In genomic region chr9:134769084-134769455, GRCh38 we compare ENCODE assay signal across 20 cellular contexts.
A peak's percentile ranks its signal among the peaks of the same experiment; 100 is the strongest.
DNase-seq lines count a peak whose midpoint lies in the region; ATAC-seq, FAIRE-seq and TF ChIP-seq lines count a peak whose summit lies in the region.
"Had no signal": no experiment of that assay in that cellular context is flagged by ENCODE, and none has a peak within 500 bp of the region (broad histone marks: within the 10 kb centered on the region; RNA-seq: fewer than 3 reads in every experiment).

No MANE protein-coding gene starts in this region.

- H3K4me3 ChIP-seq in right cardiac atrium (ENCODE audit: low read length) = no peak overlapping the region
- no peak overlapping the region for H3K4me3 ChIP-seq in adipocyte (ENCODE audit: low read length)
- no peak overlapping the region for H3K4me3 ChIP-seq in mesenchymal stem cell (ENCODE audit: insufficient read depth in 1 of 2, low read depth in 1 of 2, low read length in 2 of 2)
- no peak overlapping the region for H3K4me3 ChIP-seq in GM23338
- H3K4me3 ChIP-seq: hepatocyte, SJCRH30, tibial nerve had no signal

- H3K27me3 ChIP-seq in right cardiac atrium (ENCODE audit: control insufficient read depth, insufficient read depth) = no peaks in the 10 kb centered on the region
- no peaks in the 10 kb centered on the region for H3K27me3 ChIP-seq in adipocyte (replicated peaks; ENCODE audit: control insufficient read depth, insufficient read depth, low read length)
- H3K27me3 ChIP-seq in mesenchymal stem cell (ENCODE audit: control insufficient read depth in 1 of 2, insufficient read depth in 1 of 2, low read length in 2 of 2) = no peaks in the 10 kb centered on the region
- no peaks in the 10 kb centered on the region for H3K27me3 ChIP-seq in GM23338 (ENCODE audit: insufficient read depth)
- H3K27me3 ChIP-seq: hepatocyte, SJCRH30, tibial nerve had no signal

- no peak overlapping the region for H3K4me3 Mint-ChIP-seq in GM23338
- no peak overlapping the region for H3K4me3 Mint-ChIP-seq in stimulated activated memory B cell treated with anti-CD40 and anti-IgM and Interleukin-4, amounts not matched to agents 10 μg/mL and 1 μg/mL and 100 μg/mL, for 72 hours
- H3K4me3 Mint-ChIP-seq: CD4-positive, alpha-beta memory T cell had no signal

- H3K14ac ChIP-seq in mesenchymal stem cell (ENCODE audit: low read length in 2 of 2) = no peak overlapping the region

- H3K79me2 ChIP-seq in GM23338 (replicated peaks; ENCODE audit: insufficient read depth) = no peaks in the 10 kb centered on the region
- H3K79me2 ChIP-seq: hepatocyte had no signal

- no peaks in the 10 kb centered on the region; the same call in 2 of the 3 replicates for H3K4me1 Mint-ChIP-seq in GM23338
- peaks cover 14% of the 10 kb centered on the region for H3K4me1 Mint-ChIP-seq in stimulated activated memory B cell treated with anti-CD40 and anti-IgM and Interleukin-4, amounts not matched to agents 10 μg/mL and 1 μg/mL and 100 μg/mL, for 72 hours
- H3K4me1 Mint-ChIP-seq: CD4-positive, alpha-beta memory T cell had no signal

- DNase-seq in right cardiac atrium = peak in 2 of 3 donors; percentile 18 to 22
- DNase-seq in Right ventricle myocardium inferior (ENCODE audit: missing footprints) = no peak
- DNase-seq in adipocyte (ENCODE audit: low read depth) = no peak
- DNase-seq in mesenchymal stem cell = no peak
- DNase-seq in RCC 7860 (ENCODE audit: low spot score) = no peak
- no peak for DNase-seq in GM23338 (ENCODE audit: low spot score)
- DNase-seq: activated CD4-positive, alpha-beta T cell treated with anti-CD3 and anti-CD28 coated beads for 48 hours; activated gamma-delta T cell; amniotic stem cell; CD4-positive, alpha-beta memory T cell; effector CD8-positive, alpha-beta T cell; KG1; NCI-H1105; NCI-H69; SJCRH30 had no signal

- no peak overlapping the region for H2BK120ac ChIP-seq in mesenchymal stem cell (ENCODE audit: low read depth, low read length)

- H2BK5ac ChIP-seq in mesenchymal stem cell (ENCODE audit: low read depth, low read length, poor library complexity, severe bottlenecking) = no peak overlapping the region

- no peak for FAIRE-seq in RCC 7860 (lab: Jason Lieb, UNC)
- FAIRE-seq: keratinocyte had no signal

- intact Hi-C loops in right cardiac atrium (cut with DNase I) (no loop called here), Right ventricle myocardium inferior (cut with DNase I) (no loop called here)

- H3K4me2 ChIP-seq in mesenchymal stem cell (ENCODE audit: low read length, poor library complexity, severe bottlenecking) (no peak overlapping the region), GM23338 (no peak overlapping the region)
- H3K4me2 ChIP-seq: hepatocyte had no signal

- H2AFZ ChIP-seq in mesenchymal stem cell (ENCODE audit: low read depth, low read length) = no peak overlapping the region
- H2AFZ ChIP-seq in GM23338 = no peak overlapping the region
- H2AFZ ChIP-seq: hepatocyte had no signal

- no peak overlapping the region for H2AK5ac ChIP-seq in mesenchymal stem cell (ENCODE audit: low read length, severe bottlenecking)

- no peaks in the 10 kb centered on the region for H3K36me3 Mint-ChIP-seq in GM23338 (ENCODE audit: low read depth)
- no peaks in the 10 kb centered on the region for H3K36me3 Mint-ChIP-seq in stimulated activated memory B cell treated with anti-CD40 and anti-IgM and Interleukin-4, amounts not matched to agents 10 μg/mL and 1 μg/mL and 100 μg/mL, for 72 hours
- H3K36me3 Mint-ChIP-seq: CD4-positive, alpha-beta memory T cell had no signal

- no peaks in the 10 kb centered on the region for H3K9me2 ChIP-seq in GM23338 (ENCODE audit: insufficient read depth)

- no peak overlapping the region for H3K27ac ChIP-seq in right cardiac atrium (ENCODE audit: low read length)
- no peak overlapping the region for H3K27ac ChIP-seq in mesenchymal stem cell (ENCODE audit: low read length, poor library complexity, severe bottlenecking)
- H3K27ac ChIP-seq in GM23338 (ENCODE audit: low read depth) = no peak overlapping the region
- H3K27ac ChIP-seq: hepatocyte, SJCRH30, tibial nerve had no signal

- no peak overlapping the region for H3K23ac ChIP-seq in mesenchymal stem cell (ENCODE audit: low read length in 2 of 2)

- no peaks in the 10 kb centered on the region for H3F3A ChIP-seq in GM23338 (replicated peaks; ENCODE audit: low read depth)

- no peak overlapping the region for H3K18ac ChIP-seq in mesenchymal stem cell (ENCODE audit: low read depth in 1 of 2, low read length in 2 of 2)

- no peak overlapping the region for H3K27ac Mint-ChIP-seq in GM23338
- no peak overlapping the region for H3K27ac Mint-ChIP-seq in stimulated activated memory B cell treated with anti-CD40 and anti-IgM and Interleukin-4, amounts not matched to agents 10 μg/mL and 1 μg/mL and 100 μg/mL, for 72 hours
- H3K27ac Mint-ChIP-seq: CD4-positive, alpha-beta memory T cell had no signal

- H4K20me1 ChIP-seq in GM23338 (replicated peaks; ENCODE audit: insufficient read depth) = no peaks in the 10 kb centered on the region

- H4K8ac ChIP-seq in mesenchymal stem cell (ENCODE audit: low read length) = no peak overlapping the region

- no peaks in the 10 kb centered on the region for H3K9me3 Mint-ChIP-seq in GM23338
- no peaks in the 10 kb centered on the region for H3K9me3 Mint-ChIP-seq in stimulated activated memory B cell treated with anti-CD40 and anti-IgM and Interleukin-4, amounts not matched to agents 10 μg/mL and 1 μg/mL and 100 μg/mL, for 72 hours
- H3K9me3 Mint-ChIP-seq: CD4-positive, alpha-beta memory T cell had no signal

- H3K79me1 ChIP-seq in mesenchymal stem cell (replicated peaks; ENCODE audit: low read length, poor library complexity, severe bottlenecking) = peaks cover 14% of the 10 kb centered on the region

- no peak overlapping the region for H2BK12ac ChIP-seq in mesenchymal stem cell (ENCODE audit: low read length in 2 of 2)

- H3K9me3 ChIP-seq in right cardiac atrium (ENCODE audit: control insufficient read depth, low read length) (no peaks in the 10 kb centered on the region), adipocyte (ENCODE audit: control insufficient read depth, low read length) (no peaks in the 10 kb centered on the region), mesenchymal stem cell (ENCODE audit: control insufficient read depth, low read length) (no peaks in the 10 kb centered on the region)
- H3K9me3 ChIP-seq: SJCRH30, tibial nerve had no signal

- H4K91ac ChIP-seq in mesenchymal stem cell (ENCODE audit: low read length) = no peak overlapping the region

- H3K36me3 ChIP-seq in adipocyte (ENCODE audit: control insufficient read depth, insufficient read depth, low read length, severe bottlenecking) = peaks cover 96% of the 10 kb centered on the region
- H3K36me3 ChIP-seq in mesenchymal stem cell (ENCODE audit: control insufficient read depth in 1 of 2, insufficient read depth in 2 of 2, low read depth in 1 of 2, low read length in 2 of 2) = peaks cover 83 to 85% of the 10 kb centered on the region in 2 experiments
- no peaks in the 10 kb centered on the region for H3K36me3 ChIP-seq in GM23338 (ENCODE audit: insufficient read depth)
- H3K36me3 ChIP-seq: SJCRH30 had no signal

- H3K4me1 ChIP-seq in right cardiac atrium (ENCODE audit: control insufficient read depth, insufficient read depth, low read length) = no peaks in the 10 kb centered on the region
- peaks cover 12% of the 10 kb centered on the region for H3K4me1 ChIP-seq in adipocyte (ENCODE audit: control insufficient read depth, insufficient read depth, low read length)
- peaks cover under 1% of the 10 kb centered on the region for H3K4me1 ChIP-seq in mesenchymal stem cell (ENCODE audit: control insufficient read depth, insufficient read depth, low read depth, low read length)
- H3K4me1 ChIP-seq in GM23338 (ENCODE audit: insufficient read depth) = no peaks in the 10 kb centered on the region
- H3K4me1 ChIP-seq: SJCRH30 had no signal

- WGBS in right cardiac atrium = 66% methylated on average over 8 of the region's 8 CpGs
- 94% methylated on average over 3 of the region's 8 CpGs for WGBS in mesenchymal stem cell

- H2BK15ac ChIP-seq in mesenchymal stem cell (ENCODE audit: low read depth, poor library complexity, severe bottlenecking) = no peak overlapping the region

- no peak overlapping the region for H3K4ac ChIP-seq in mesenchymal stem cell (ENCODE audit: low read depth in 1 of 2, low read length in 2 of 2)

- TF ChIP-seq CTCF in GM23338 (conservative IDR thresholded peaks at IDR 0.05; ENCODE audit: low read depth in 2 of 2) = no peak

- no peak for ATAC-seq in right cardiac atrium
- ATAC-seq in Right ventricle myocardium inferior = no peak
- ATAC-seq in GM21390 (IDR thresholded peaks at IDR 0.05; ENCODE audit: unreplicated experiment) = no peak
- ATAC-seq in GM23338 = no peak
- no peak for ATAC-seq in stimulated activated memory B cell treated with anti-CD40 and anti-IgM and Interleukin-4, amounts not matched to agents 10 μg/mL and 1 μg/mL and 100 μg/mL, for 72 hours

- no peaks in the 10 kb centered on the region for H3K27me3 Mint-ChIP-seq in GM23338 (ENCODE audit: insufficient read depth, low read depth, poor library complexity)
- peaks cover 61% of the 10 kb centered on the region for H3K27me3 Mint-ChIP-seq in stimulated activated memory B cell treated with anti-CD40 and anti-IgM and Interleukin-4, amounts not matched to agents 10 μg/mL and 1 μg/mL and 100 μg/mL, for 72 hours

- H3K9ac ChIP-seq in adipocyte (ENCODE audit: low read length) (peak overlapping the region; percentile 35), mesenchymal stem cell (ENCODE audit: low read length) (peak overlapping the region; percentile 77)

TF ChIP-seq in GM23338, 12 proteins besides CTCF, POLR2A, EP300 and RAD21 (continues in another document):
- TF ChIP-seq CREB1 (CRISPR knock-in tag; IDR thresholded peaks at IDR 0.05; ENCODE audit: low read depth) (no peak), STAT1 (IDR thresholded peaks at IDR 0.05; ENCODE audit: unreplicated experiment) (no peak)

Comparison
In these comparisons a context has a peak if more than half of its experiments do, and no peak if none do; other contexts are left out.
1. DNase-seq: peak in right cardiac atrium (2 of 3); none in Right ventricle myocardium inferior (single experiment), adipocyte (single experiment), mesenchymal stem cell (single experiment), RCC 7860 (single experiment) and GM23338 (single experiment).